In the genomic region with DNA sequence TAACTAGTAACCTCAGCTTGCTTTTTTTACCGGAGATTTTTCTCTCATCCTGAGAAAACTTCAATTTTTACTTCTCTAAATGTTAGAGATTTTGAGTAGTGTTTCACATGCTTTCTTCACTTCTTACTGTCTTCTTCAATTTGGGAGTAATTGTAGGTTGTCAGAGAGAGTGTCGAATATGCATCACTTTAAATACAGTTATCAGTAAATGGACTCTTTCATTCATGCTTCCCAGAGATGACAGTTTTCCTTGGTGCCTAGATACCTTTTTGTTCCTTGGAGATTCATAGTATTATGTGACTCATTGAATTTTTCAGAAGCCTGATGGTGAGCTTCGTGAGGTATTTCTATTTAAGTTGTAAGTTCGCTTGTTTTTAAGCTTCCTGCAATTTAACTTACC, we compare ENCODE assay signal across 21 cellular contexts.
DNase-seq lines count a peak whose midpoint lies in the region; ATAC-seq, FAIRE-seq and TF ChIP-seq lines count a peak whose summit lies in the region.
"Had no signal": no experiment of that assay in that cellular context is flagged by ENCODE, and none has a peak within 500 bp of the region (broad histone marks: within the 10 kb centered on the region; RNA-seq: fewer than 3 reads in every experiment).

No MANE protein-coding gene starts in this region.

- H3K36me3 Mint-ChIP-seq in activated T-cell treated with anti-CD3 and anti-CD28 coated beads, Interleukin-2, amount 50 U/mL, for 72 hours (ENCODE audit: insufficient read depth in 2 of 2), result peaks cover 11 to 53% of the 10 kb centered on the region in 2 donors
- peaks cover 50% of the 10 kb centered on the region for H3K36me3 Mint-ChIP-seq in activated T-cell treated with anti-CD3 and anti-CD28 coated beads, Interleukin-2, amount 50 U/mL, for 4 hours (ENCODE audit: insufficient read depth)
- H3K36me3 Mint-ChIP-seq in astrocyte (ENCODE audit: low read depth, unreplicated experiment) (peaks cover 12% of the 10 kb centered on the region), CD14-positive monocyte (peaks cover 29 to 33% of the 10 kb centered on the region in 2 donors)
- H3K36me3 Mint-ChIP-seq in T-helper 2 cell treated with Interferon-gamma antibody and Interleukin-4, amounts not matched to agents 5 μg/mL and 100 μg/mL, for 36 hours (ENCODE audit: low read depth), result peaks cover 25% of the 10 kb centered on the region

- no peak overlapping the region for H3K4me2 ChIP-seq in astrocyte (ENCODE audit: low read length)
- H3K4me2 ChIP-seq: BLaER1 had no signal

- H3K9ac ChIP-seq in astrocyte (ENCODE audit: low read length), result no peak overlapping the region
- H3K9ac ChIP-seq: BLaER1 had no signal

- H2AFZ ChIP-seq in astrocyte (ENCODE audit: low read depth, low read length), result no peak overlapping the region

- H3K27ac ChIP-seq in astrocyte (ENCODE audit: low read depth, low read length), result no peak overlapping the region
- H3K27ac ChIP-seq: 22Rv1, BLaER1, C4-2B had no signal

- TF ChIP-seq CTCF in astrocyte (IDR thresholded peaks at IDR 0.05; ENCODE audit: insufficient read depth, low read depth, low read length) (no peak), CD14-positive monocyte (IDR thresholded peaks at IDR 0.05) (no peak)

- no peaks in the 10 kb centered on the region for H3K36me3 ChIP-seq in astrocyte (ENCODE audit: insufficient read depth, low read length)

- no peaks in the 10 kb centered on the region for H3K27me3 ChIP-seq in astrocyte (ENCODE audit: insufficient read depth, low read length)
- H3K27me3 ChIP-seq: BLaER1 had no signal

- no peaks in the 10 kb centered on the region for H3K4me1 ChIP-seq in astrocyte (ENCODE audit: insufficient read depth, low read length)
- H3K4me1 ChIP-seq: BLaER1 had no signal

- intact Hi-C loops in CD14-positive monocyte (cut with micrococcal nuclease), result no loop called here

- no peak for DNase-seq in activated T-cell treated with anti-CD3 and anti-CD28 coated beads, Interleukin-2, amount 50 U/mL, for 72 hours
- DNase-seq in activated T-cell treated with anti-CD3 and anti-CD28 coated beads, Interleukin-2, amount 50 U/mL, for 4 hours, result no peak
- peak; percentile 47 for DNase-seq in NCI-H2227 (lab: John Stamatoyannopoulos, UW; ENCODE audit: unreplicated experiment)
- DNase-seq in astrocyte (ENCODE audit: low read depth), result no peak
- peak; percentile 29 for DNase-seq in putamen (ENCODE audit: low spot score)
- no peak for DNase-seq in T-helper 2 cell treated with Interferon-gamma antibody and Interleukin-4, amounts not matched to agents 5 μg/mL and 100 μg/mL, for 36 hours (ENCODE audit: low spot score)
- DNase-seq in CD14-positive monocyte (ENCODE audit: low spot score), result no peak
- DNase-seq in NCI-H345 (lab: John Stamatoyannopoulos, UW), result no peak
- DNase-seq: CD4-positive, alpha-beta T cell; CD8-positive, alpha-beta memory T cell; DMS153; DND-41; H9 had no signal

- H3K4me3 ChIP-seq in astrocyte (ENCODE audit: insufficient read depth, low read depth, low read length), result no peak overlapping the region
- H3K4me3 ChIP-seq: BLaER1 had no signal

- FAIRE-seq in astrocyte (lab: Jason Lieb, UNC), result no peak
- FAIRE-seq: A204.1, G401.6, GM12892 had no signal

- H4K20me1 ChIP-seq in astrocyte (ENCODE audit: insufficient read depth, low read length), result no peaks in the 10 kb centered on the region
- H4K20me1 ChIP-seq: BLaER1 had no signal

- peaks cover 5% of the 10 kb centered on the region for H3K79me2 ChIP-seq in astrocyte (ENCODE audit: insufficient read depth, low read length)

- H3K9me3 Mint-ChIP-seq in activated T-cell treated with anti-CD3 and anti-CD28 coated beads, Interleukin-2, amount 50 U/mL, for 72 hours, result peaks cover 3 to 6% of the 10 kb centered on the region in 2 donors
- peaks cover 18% of the 10 kb centered on the region for H3K9me3 Mint-ChIP-seq in activated T-cell treated with anti-CD3 and anti-CD28 coated beads, Interleukin-2, amount 50 U/mL, for 4 hours
- H3K9me3 Mint-ChIP-seq in astrocyte (ENCODE audit: unreplicated experiment) (no peaks in the 10 kb centered on the region), CD14-positive monocyte (peaks cover 5 to 26% (median 12%) of the 10 kb centered on the region in 7 donors)
- peaks cover 20% of the 10 kb centered on the region for H3K9me3 Mint-ChIP-seq in T-helper 2 cell treated with Interferon-gamma antibody and Interleukin-4, amounts not matched to agents 5 μg/mL and 100 μg/mL, for 36 hours

- no peaks in the 10 kb centered on the region for H3K4me1 Mint-ChIP-seq in activated T-cell treated with anti-CD3 and anti-CD28 coated beads, Interleukin-2, amount 50 U/mL, for 72 hours (ENCODE audit: low read depth)
- peaks cover 2% of the 10 kb centered on the region for H3K4me1 Mint-ChIP-seq in activated T-cell treated with anti-CD3 and anti-CD28 coated beads, Interleukin-2, amount 50 U/mL, for 4 hours (ENCODE audit: low read depth)
- H3K4me1 Mint-ChIP-seq in astrocyte (ENCODE audit: low read depth, unreplicated experiment) (peaks cover 2% of the 10 kb centered on the region), CD14-positive monocyte (no peaks in the 10 kb centered on the region)
- peaks cover 5% of the 10 kb centered on the region for H3K4me1 Mint-ChIP-seq in T-helper 2 cell treated with Interferon-gamma antibody and Interleukin-4, amounts not matched to agents 5 μg/mL and 100 μg/mL, for 36 hours (ENCODE audit: low read depth)

- H3K27ac Mint-ChIP-seq in activated T-cell treated with anti-CD3 and anti-CD28 coated beads, Interleukin-2, amount 50 U/mL, for 72 hours, result peak overlapping the region; percentile 28
- H3K27ac Mint-ChIP-seq in astrocyte (ENCODE audit: unreplicated experiment), result peak overlapping the region; percentile 41
- H3K27ac Mint-ChIP-seq in T-helper 2 cell treated with Interferon-gamma antibody and Interleukin-4, amounts not matched to agents 5 μg/mL and 100 μg/mL, for 36 hours, result no peak overlapping the region
- H3K27ac Mint-ChIP-seq in CD14-positive monocyte, result no peak overlapping the region
- H3K27ac Mint-ChIP-seq: B cell; CD4-positive, alpha-beta T cell; CD8-positive, alpha-beta memory T cell; H9 had no signal

- ATAC-seq in activated T-cell treated with anti-CD3 and anti-CD28 coated beads, Interleukin-2, amount 50 U/mL, for 72 hours (replicated peaks in 1 of 2), result no peak
- no peak for ATAC-seq in activated T-cell treated with anti-CD3 and anti-CD28 coated beads, Interleukin-2, amount 50 U/mL, for 4 hours
- ATAC-seq: HCT116 had no signal

- H3K9me3 ChIP-seq in astrocyte (ENCODE audit: insufficient read depth, low read depth, low read length), result no peaks in the 10 kb centered on the region

- no peak overlapping the region for H3K4me3 Mint-ChIP-seq in activated T-cell treated with anti-CD3 and anti-CD28 coated beads, Interleukin-2, amount 50 U/mL, for 72 hours
- H3K4me3 Mint-ChIP-seq in activated T-cell treated with anti-CD3 and anti-CD28 coated beads, Interleukin-2, amount 50 U/mL, for 4 hours, result no peak overlapping the region
- H3K4me3 Mint-ChIP-seq in astrocyte (ENCODE audit: unreplicated experiment) (no peak overlapping the region), CD14-positive monocyte (no peak overlapping the region)
- no peak overlapping the region for H3K4me3 Mint-ChIP-seq in T-helper 2 cell treated with Interferon-gamma antibody and Interleukin-4, amounts not matched to agents 5 μg/mL and 100 μg/mL, for 36 hours
- H3K4me3 Mint-ChIP-seq: B cell; CD4-positive, alpha-beta T cell; CD8-positive, alpha-beta memory T cell; H9 had no signal

- H3K27me3 Mint-ChIP-seq in activated T-cell treated with anti-CD3 and anti-CD28 coated beads, Interleukin-2, amount 50 U/mL, for 72 hours (ENCODE audit: low read depth), result no peaks in the 10 kb centered on the region
- H3K27me3 Mint-ChIP-seq in activated T-cell treated with anti-CD3 and anti-CD28 coated beads, Interleukin-2, amount 50 U/mL, for 4 hours (ENCODE audit: low read depth), result no peaks in the 10 kb centered on the region
- H3K27me3 Mint-ChIP-seq in astrocyte (ENCODE audit: low read depth, unreplicated experiment) (no peaks in the 10 kb centered on the region), CD14-positive monocyte (ENCODE audit: low read depth in 3 of 3) (no peaks in the 10 kb centered on the region)
- H3K27me3 Mint-ChIP-seq in T-helper 2 cell treated with Interferon-gamma antibody and Interleukin-4, amounts not matched to agents 5 μg/mL and 100 μg/mL, for 36 hours (ENCODE audit: low read depth), result no peaks in the 10 kb centered on the region
- H3K27me3 Mint-ChIP-seq: B cell; CD4-positive, alpha-beta T cell had no signal

Comparison
In these comparisons a context has a peak if more than half of its experiments do, and no peak if none do; other contexts are left out.
1. DNase-seq: peak in NCI-H2227 (single experiment) and putamen (single experiment); none in activated T-cell treated with anti-CD3 and anti-CD28 coated beads, Interleukin-2, amount 50 U/mL, for 72 hours (0 of 2), activated T-cell treated with anti-CD3 and anti-CD28 coated beads, Interleukin-2, amount 50 U/mL, for 4 hours (single experiment), astrocyte (single experiment), T-helper 2 cell treated with Interferon-gamma antibody and Interleukin-4, amounts not matched to agents 5 μg/mL and 100 μg/mL, for 36 hours (single experiment), CD14-positive monocyte (single experiment) and NCI-H345 (single experiment).
2. H3K27ac Mint-ChIP-seq: peak in activated T-cell treated with anti-CD3 and anti-CD28 coated beads, Interleukin-2, amount 50 U/mL, for 72 hours (single experiment) and astrocyte (single experiment); none in T-helper 2 cell treated with Interferon-gamma antibody and Interleukin-4, amounts not matched to agents 5 μg/mL and 100 μg/mL, for 36 hours (single experiment) and CD14-positive monocyte (0 of 7).